1 cellular context compared by ENCODE assay signal in genomic region chr6:147204843-147205311, GRCh38.
TF ChIP-seq lines count a peak whose summit lies in the region.

No MANE protein-coding gene starts in this region.

TF ChIP-seq in WTC11, 78 proteins besides CTCF, POLR2A, EP300 and RAD21 (continued from another document):
- no peak for TF ChIP-seq ATF2 (CRISPR knock-in tag; IDR thresholded peaks at IDR 0.05; ENCODE audit: borderline replicate concordance, low read depth)
